ENCODE assay signal across 1 cellular context in genomic region chr10:59222788-59223187, GRCh38.
TF ChIP-seq lines count a peak whose summit lies in the region.

No MANE protein-coding gene starts in this region.

TF ChIP-seq in HepG2, 621 proteins besides CTCF, POLR2A, EP300 and RAD21 (continues in another document):
- TF ChIP-seq GTF2F1 (IDR thresholded peaks at IDR 0.05; ENCODE audit: low read length) (no peak), ELF3 (CRISPR knock-in tag; IDR thresholded peaks at IDR 0.05) (peak; percentile 72), SKI (IDR thresholded peaks at IDR 0.05; ENCODE audit: partially characterized antibody) (peak; percentile 68), TARDBP (CRISPR knock-in tag; IDR thresholded peaks at IDR 0.05) (peak; percentile 41; the same call in 1 of the 2 replicates), HOMEZ (CRISPR knock-in tag; IDR thresholded peaks at IDR 0.05; ENCODE audit: low read depth) (peak; percentile 84; the same call in 1 of the 2 replicates), PAXIP1 (CRISPR knock-in tag; conservative IDR thresholded peaks at IDR 0.05) (0 out of 2 replicates have a peak, but pooled peaks have one; percentile 30), PPARG (CRISPR knock-in tag; conservative IDR thresholded peaks at IDR 0.05) (0 out of 2 replicates have a peak, but pooled peaks have one; percentile 26), CERS6 (CRISPR knock-in tag; IDR thresholded peaks at IDR 0.05) (no peak), FOXP4 (CRISPR knock-in tag; IDR thresholded peaks at IDR 0.05) (peak; percentile 50), GATAD2A (CRISPR knock-in tag; IDR thresholded peaks at IDR 0.05) (peak; percentile 82), SOX13 (IDR thresholded peaks at IDR 0.05) (no peak), SOX13 (CRISPR knock-in tag; conservative IDR thresholded peaks at IDR 0.05 in 1 of 2, IDR thresholded peaks at IDR 0.05 in 1 of 2) (peak in 1 of 2 experiments; percentile 52; a peak in 1 of 4 replicates), FOXA1 (IDR thresholded peaks at IDR 0.05) (no peak), FOXA1 (CRISPR knock-in tag; IDR thresholded peaks at IDR 0.05) (peak; percentile 48; the same call in 1 of the 2 replicates), POGZ (CRISPR knock-in tag; IDR thresholded peaks at IDR 0.05) (peak; percentile 33; the same call in 1 of the 2 replicates), CEBPB (IDR thresholded peaks at IDR 0.05; ENCODE audit: borderline replicate concordance, low read depth, low read length) (0 out of 2 replicates have a peak, but pooled peaks have one; percentile 16), ZNF644 (CRISPR knock-in tag; IDR thresholded peaks at IDR 0.05; ENCODE audit: low read depth) (0 out of 2 replicates have a peak, but pooled peaks have one; percentile 58), SALL1 (CRISPR knock-in tag; IDR thresholded peaks at IDR 0.05) (peak; percentile 29; the same call in 1 of the 2 replicates), ZBTB39 (CRISPR knock-in tag; IDR thresholded peaks at IDR 0.05) (no peak), FOXK1 (CRISPR knock-in tag; IDR thresholded peaks at IDR 0.05; ENCODE audit: borderline replicate concordance, low read depth) (0 out of 2 replicates have a peak, but pooled peaks have one; percentile 33), SAP130 (CRISPR knock-in tag; IDR thresholded peaks at IDR 0.05; ENCODE audit: low read depth) (peak; percentile 57), SIX4 (CRISPR knock-in tag; IDR thresholded peaks at IDR 0.05) (no peak), SOX5 (CRISPR knock-in tag; IDR thresholded peaks at IDR 0.05; ENCODE audit: borderline replicate concordance) (peak; percentile 56), ASH2L (IDR thresholded peaks at IDR 0.05; ENCODE audit: insufficient read length, low read depth, low read length) (peak; percentile 40), RBM22 (optimal IDR thresholded peaks at IDR 0.05; ENCODE audit: low read length) (peak; percentile 60), ISL2 (CRISPR knock-in tag; IDR thresholded peaks at IDR 0.05) (peak; percentile 59; the same call in 1 of the 2 replicates), CEBPG (CRISPR knock-in tag; IDR thresholded peaks at IDR 0.05) (peak; percentile 54), RXRB (CRISPR knock-in tag; IDR thresholded peaks at IDR 0.05; ENCODE audit: borderline replicate concordance) (peak; percentile 56), NFIC (IDR thresholded peaks at IDR 0.05; ENCODE audit: low read length) (0 out of 2 replicates have a peak, but pooled peaks have one; percentile 23), ARID3A (IDR thresholded peaks at IDR 0.05; ENCODE audit: low read depth, low read length) (peak; percentile 63; the same call in 1 of the 2 replicates), DPF2 (CRISPR knock-in tag; IDR thresholded peaks at IDR 0.05; ENCODE audit: borderline replicate concordance, low read depth) (peak; percentile 57; the same call in 1 of the 2 replicates), ARID5B (CRISPR knock-in tag; IDR thresholded peaks at IDR 0.05) (peak; percentile 86), ZNF615 (CRISPR knock-in tag; IDR thresholded peaks at IDR 0.05; ENCODE audit: borderline replicate concordance) (no peak), CSRNP1 (CRISPR knock-in tag; IDR thresholded peaks at IDR 0.05) (no peak), MIXL1 (CRISPR knock-in tag; IDR thresholded peaks at IDR 0.05) (peak; percentile 77; the same call in 1 of the 2 replicates), ZNF883 (CRISPR knock-in tag; IDR thresholded peaks at IDR 0.05; ENCODE audit: not compliant biosample characterization) (no peak), ZBTB42 (CRISPR knock-in tag; IDR thresholded peaks at IDR 0.05) (no peak), TEAD3 (CRISPR knock-in tag; optimal IDR thresholded peaks at IDR 0.05; ENCODE audit: borderline replicate concordance) (peak; percentile 98), ZNF12 (CRISPR knock-in tag; IDR thresholded peaks at IDR 0.05) (peak; percentile 23; the same call in 1 of the 2 replicates), NCOA2 (CRISPR knock-in tag; IDR thresholded peaks at IDR 0.05) (peak; percentile 61; the same call in 1 of the 2 replicates), HMG20A (CRISPR knock-in tag; IDR thresholded peaks at IDR 0.05; ENCODE audit: borderline replicate concordance) (peak; percentile 73; the same call in 1 of the 2 replicates), FOXA3 (CRISPR knock-in tag; IDR thresholded peaks at IDR 0.05) (peak; percentile 58), BCL6 (CRISPR knock-in tag; IDR thresholded peaks at IDR 0.05) (peak; percentile 53)
